29 cellular contexts compared by ENCODE assay signal in the genomic region with DNA sequence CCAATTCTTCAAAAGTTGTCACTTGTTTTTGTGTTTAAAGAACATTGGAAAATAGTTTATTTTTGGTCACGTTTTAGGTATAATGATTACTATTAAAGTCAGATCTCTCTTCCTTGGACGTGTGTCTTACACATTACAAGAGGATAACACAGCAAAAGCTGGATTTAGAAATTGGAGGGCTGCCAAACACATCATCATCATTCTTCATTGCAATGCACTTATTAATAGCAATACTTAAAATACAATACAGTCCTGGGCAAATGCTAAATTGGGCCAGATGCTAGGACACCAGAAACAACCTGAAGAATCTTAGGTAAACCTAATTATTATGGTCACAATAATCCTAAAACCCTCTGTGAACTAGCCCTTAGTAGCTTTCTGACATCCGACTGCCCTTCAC.
DNase-seq lines count a peak whose midpoint lies in the region; ATAC-seq and TF ChIP-seq lines count a peak whose summit lies in the region.
"Had no signal": no experiment of that assay in that cellular context is flagged by ENCODE, and none has a peak within 500 bp of the region (broad histone marks: within the 10 kb centered on the region; RNA-seq: fewer than 3 reads in every experiment).

No MANE protein-coding gene starts in this region.

- no peak overlapping the region for H4K91ac ChIP-seq in IMR-90 (ENCODE audit: insufficient read depth, low read depth, low read length)

- H3K27me3 Mint-ChIP-seq in progenitor cell of endocrine pancreas = no peaks in the 10 kb centered on the region
- H3K27me3 Mint-ChIP-seq: B cell; naive thymus-derived CD8-positive, alpha-beta T cell had no signal

- dilution Hi-C loops in IMR-90 (cut with HindIII; ENCODE audit: low sequenced_read_pairs, unreplicated experiment) = no loop called here

- no peak overlapping the region for H2AFZ ChIP-seq in IMR-90 (replicated peaks; ENCODE audit: low read length, poor library complexity)

- TF ChIP-seq POLR2A in IMR-90 (IDR thresholded peaks at IDR 0.05; ENCODE audit: low read depth, low read length) (no peak), vagina (IDR thresholded peaks at IDR 0.05) (no peak)

- H3K4ac ChIP-seq in IMR-90 (ENCODE audit: low read depth, low read length) = no peak overlapping the region

- POLR2A ChIA-PET in IMR-90 (lab: Charles Lee; ENCODE audit: unreplicated experiment) = no interaction called here

- H2AK9ac ChIP-seq in IMR-90 (replicated peaks; ENCODE audit: low read depth, low read length, poor library complexity) = no peak overlapping the region

- H3K4me1 ChIP-seq in IMR-90 (ENCODE audit: control insufficient read depth, insufficient read depth, low read length) (no peaks in the 10 kb centered on the region), vagina (no peaks in the 10 kb centered on the region)
- H3K4me1 ChIP-seq: thyroid gland had no signal

- no peak overlapping the region for H3K14ac ChIP-seq in IMR-90 (replicated peaks; ENCODE audit: low read depth, low read length)

- no peak overlapping the region for H2AK5ac ChIP-seq in IMR-90 (ENCODE audit: low read depth, low read length)

- BruUV-seq in IMR-90 (replicated peaks; lab: Mats Ljungman, UMichigan) = no TSS peak

- H3K9me3 ChIP-seq in IMR-90 (ENCODE audit: control insufficient read depth, insufficient read depth, low read length) (no peaks in the 10 kb centered on the region), vagina (no peaks in the 10 kb centered on the region)
- H3K9me3 ChIP-seq: esophagus muscularis mucosa, thyroid gland had no signal

- H3K27ac Mint-ChIP-seq in progenitor cell of endocrine pancreas = no peak overlapping the region
- H3K27ac Mint-ChIP-seq: activated T-cell treated with anti-CD3 and anti-CD28 coated beads, Interleukin-2, amount 50 U/mL, for 72 hours; B cell; naive thymus-derived CD8-positive, alpha-beta T cell; T-helper 1 cell treated with Interleukin-12 subunit alpha and Interleukin-12 subunit beta and Interleukin-4 antibody, amounts not matched to agents 30 μg/mL and 1 μg/mL, for 36 hours had no signal

- no peak overlapping the region for H2BK5ac ChIP-seq in IMR-90 (ENCODE audit: low read depth, low read length, poor library complexity, severe bottlenecking)

- no peaks in the 10 kb centered on the region for H3K27me3 ChIP-seq in IMR-90 (ENCODE audit: control insufficient read depth, insufficient read depth, low read length)
- no peaks in the 10 kb centered on the region for H3K27me3 ChIP-seq in vagina
- H3K27me3 ChIP-seq: esophagus muscularis mucosa, thyroid gland had no signal

- no peak overlapping the region for H4K5ac ChIP-seq in IMR-90 (ENCODE audit: low read depth, low read length)

- no peak overlapping the region for H4K8ac ChIP-seq in IMR-90 (ENCODE audit: low read depth in 2 of 2, low read length in 2 of 2)

- H3K36me3 Mint-ChIP-seq in progenitor cell of endocrine pancreas (ENCODE audit: insufficient read depth) = no peaks in the 10 kb centered on the region
- H3K36me3 Mint-ChIP-seq: naive thymus-derived CD8-positive, alpha-beta T cell had no signal

- H3K56ac ChIP-seq in IMR-90 (ENCODE audit: extremely low read depth, insufficient read depth, low read length) = no peak overlapping the region

- TF ChIP-seq RAD21 in IMR-90 (IDR thresholded peaks at IDR 0.05; ENCODE audit: low read length) = no peak

- H2BK20ac ChIP-seq in IMR-90 (ENCODE audit: low read depth, low read length) = no peak overlapping the region

- no peaks in the 10 kb centered on the region for H3K36me3 ChIP-seq in IMR-90 (ENCODE audit: control insufficient read depth, insufficient read depth, low read length)
- H3K36me3 ChIP-seq in vagina = no peaks in the 10 kb centered on the region
- H3K36me3 ChIP-seq: thyroid gland had no signal

- H3K9me3 Mint-ChIP-seq in progenitor cell of endocrine pancreas (ENCODE audit: low read depth) = peaks cover 4% of the 10 kb centered on the region
- H3K9me3 Mint-ChIP-seq: T-helper 1 cell treated with Interleukin-12 subunit alpha and Interleukin-12 subunit beta and Interleukin-4 antibody, amounts not matched to agents 30 μg/mL and 1 μg/mL, for 36 hours had no signal

- intact Hi-C loops in IMR-90 (cut with micrococcal nuclease) (no loop called here), left ventricle myocardium superior (cut with micrococcal nuclease) (no loop called here), vagina (cut with DNase I) (no loop called here)

- no peaks in the 10 kb centered on the region for H3K9me1 ChIP-seq in IMR-90 (ENCODE audit: insufficient read depth, low read length)

- H3K4me2 ChIP-seq in IMR-90 (ENCODE audit: low read depth, low read length) = no peak overlapping the region

- H3K4me3 ChIP-seq in IMR-90 (ENCODE audit: insufficient read depth, low read depth, low read length) (no peak overlapping the region), cardiac fibroblast (replicated peaks in 1 of 2; ENCODE audit: low read depth in 2 of 2, low read length in 2 of 2) (no peak overlapping the region), vagina (no peak overlapping the region)
- H3K4me3 ChIP-seq: esophagus muscularis mucosa, thyroid gland had no signal

- H4K20me1 ChIP-seq in IMR-90 (ENCODE audit: insufficient read depth, low read length) = no peaks in the 10 kb centered on the region

- ATAC-seq in IMR-90 (ENCODE audit: low read depth) (no peak), left ventricle myocardium superior (peak; percentile 92), GM19455 (IDR thresholded peaks at IDR 0.05; ENCODE audit: unreplicated experiment) (no peak)
- ATAC-seq: activated T-cell treated with anti-CD3 and anti-CD28 coated beads, Interleukin-2, amount 50 U/mL, for 72 hours; naive thymus-derived CD8-positive, alpha-beta T cell; stimulated activated naive CD8-positive, alpha-beta T cell treated with anti-CD3 and anti-CD28 coated beads, Interleukin-15, Interleukin-2, amounts not matched to agents 100 U/mL and 50 U/mL, for 24 hours had no signal

- H3K23ac ChIP-seq in IMR-90 (ENCODE audit: low read depth, low read length) = no peak overlapping the region

- no peak overlapping the region for H2BK120ac ChIP-seq in IMR-90 (ENCODE audit: low read depth, low read length)

- in situ Hi-C loops in IMR-90 (cut with MboI; ENCODE audit: low sequenced_read_pairs) = no loop called here

- H3K27ac ChIP-seq in IMR-90 (ENCODE audit: insufficient read depth, low read length) (no peak overlapping the region), vagina (no peak overlapping the region)
- H3K27ac ChIP-seq: esophagus muscularis mucosa, thyroid gland had no signal

- DNase-seq in NCI-H1105 treated with DMSO at 0.1 percent for 48 hours (lab: John Stamatoyannopoulos, UW) (peak; percentile 8), NCI-H1105 (lab: John Stamatoyannopoulos, UW) (no peak), IMR-90 (peak; percentile 60), cardiac fibroblast (ENCODE audit: low read depth in 2 of 2) (peak; percentile 10 to 65), left ventricle myocardium superior (no peak), progenitor cell of endocrine pancreas (ENCODE audit: low spot score, unreplicated experiment) (no peak), vagina (ENCODE audit: extremely low spot score in 2 of 2) (no peak)
- DNase-seq: 8988T; activated CD4-positive, alpha-beta T cell treated with anti-CD3 and anti-CD28 coated beads for 4 hours; activated naive CD4-positive, alpha-beta T cell treated with anti-CD3 and anti-CD28 coated beads, Interleukin-2, amount 50 U/mL, for 16 hours; activated T-cell treated with anti-CD3 and anti-CD28 coated beads, Interleukin-2, amount 50 U/mL, for 72 hours; cerebellar nuclear complex; DMS79 treated with DMSO at 0.1 percent for 48 hours; effector CD8-positive, alpha-beta T cell; left cardiac atrium; naive thymus-derived CD8-positive, alpha-beta T cell; NCI-H1436; NCI-H2107; OCI-M1; retina; SIG-M5; stimulated activated CD4-positive, alpha-beta T cell treated with anti-CD3 and anti-CD28 coated beads, Interleukin-12 subunit alpha, Interleukin-12 subunit beta, amount 100 ng/mL, for 4 hours; stimulated activated CD4-positive, alpha-beta T cell treated with anti-CD3 and anti-CD28 coated beads, Interleukin-4, amount 100 ng/mL, for 4 hours; stimulated activated naive CD8-positive, alpha-beta T cell treated with anti-CD3 and anti-CD28 coated beads, Interleukin-15, Interleukin-2, amounts not matched to agents 100 U/mL and 50 U/mL, for 24 hours; thyroid gland had no signal

- H3K79me1 ChIP-seq in IMR-90 (ENCODE audit: low read depth in 1 of 2, low read length in 2 of 2) = no peaks in the 10 kb centered on the region

- no peak overlapping the region for H2BK15ac ChIP-seq in IMR-90 (ENCODE audit: low read depth, low read length)

- no peak overlapping the region for H3K9ac ChIP-seq in IMR-90 (ENCODE audit: low read depth, low read length)

- no peaks in the 10 kb centered on the region for H3K4me1 Mint-ChIP-seq in progenitor cell of endocrine pancreas (ENCODE audit: low read depth)
- H3K4me1 Mint-ChIP-seq: B cell; naive thymus-derived CD8-positive, alpha-beta T cell had no signal

- TF ChIP-seq CTCF in IMR-90 (conservative IDR thresholded peaks at IDR 0.05; ENCODE audit: low read depth, low read length) (no peak), cardiac fibroblast (IDR thresholded peaks at IDR 0.05; ENCODE audit: low read depth, low read length) (no peak), progenitor cell of endocrine pancreas (IDR thresholded peaks at IDR 0.05; ENCODE audit: unreplicated experiment) (no peak), vagina (IDR thresholded peaks at IDR 0.05) (no peak)

- no peak overlapping the region for H3K4me3 Mint-ChIP-seq in progenitor cell of endocrine pancreas (ENCODE audit: low read depth)
- H3K4me3 Mint-ChIP-seq: activated T-cell treated with anti-CD3 and anti-CD28 coated beads, Interleukin-2, amount 50 U/mL, for 72 hours; B cell; naive thymus-derived CD8-positive, alpha-beta T cell; T-helper 1 cell treated with Interleukin-12 subunit alpha and Interleukin-12 subunit beta and Interleukin-4 antibody, amounts not matched to agents 30 μg/mL and 1 μg/mL, for 36 hours had no signal

- WGBS in IMR-90 (ENCODE audit: extremely low coverage in 2 of 2, insufficient read length in 1 of 2), 2 experiments = 57% methylated on average over 1 of the region's 3 CpGs; no CpG with 5 or more reads in 1 of the 2 experiments

- H3K18ac ChIP-seq in IMR-90 (ENCODE audit: low read depth, low read length) = no peak overlapping the region

- CTCF ChIA-PET in IMR-90 (lab: Yijun Ruan, JAX) = no interaction called here

TF ChIP-seq in IMR-90, 13 proteins besides CTCF, POLR2A, EP300 and RAD21:
- TF ChIP-seq MAZ (IDR thresholded peaks at IDR 0.05; ENCODE audit: borderline replicate concordance, low read depth, low read length) (no peak), NFE2L2 (IDR thresholded peaks at IDR 0.05; ENCODE audit: low read depth, low read length) (no peak)

Comparison
In these comparisons a context has a peak if more than half of its experiments do, and no peak if none do; other contexts are left out.
1. DNase-seq: peak in NCI-H1105 treated with DMSO at 0.1 percent for 48 hours (single experiment), IMR-90 (single experiment) and cardiac fibroblast (2 of 2); none in NCI-H1105 (single experiment), left ventricle myocardium superior (single experiment), progenitor cell of endocrine pancreas (single experiment) and vagina (0 of 2).